Comparison of ENCODE assay signal across 19 cellular contexts in the genomic region with DNA sequence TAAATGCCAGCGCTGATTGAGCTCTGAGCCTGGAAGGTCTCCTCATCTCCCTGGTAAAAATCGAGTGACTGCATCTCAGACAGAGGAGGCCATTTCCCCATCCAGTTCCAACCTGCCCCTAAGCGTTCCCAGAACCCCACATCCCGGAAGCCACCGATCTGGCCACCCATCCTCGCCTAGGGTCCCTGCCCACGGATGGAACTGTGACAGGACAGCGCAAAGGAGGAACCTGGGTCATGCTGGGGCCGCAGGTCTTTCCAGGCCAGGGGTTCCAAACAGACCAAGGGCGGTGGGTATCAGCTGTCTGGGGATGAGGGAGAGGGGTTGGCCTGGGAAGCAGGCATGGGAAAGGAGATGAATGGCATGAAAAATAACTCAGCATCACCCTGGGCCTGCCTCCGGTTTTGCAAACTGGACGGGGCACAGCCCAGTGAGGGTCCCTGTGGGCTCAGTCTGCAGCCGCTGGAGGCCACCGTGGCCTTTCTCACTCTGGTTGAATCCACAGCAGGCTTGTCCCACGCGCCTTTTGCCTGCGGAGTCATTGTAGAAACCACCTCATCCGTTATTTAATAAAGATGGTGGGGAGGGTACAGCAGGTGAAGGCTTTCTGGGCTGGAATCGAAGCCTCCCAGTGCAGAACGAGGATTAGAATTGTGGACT.
"Had no signal": no experiment of that assay in that cellular context is flagged by ENCODE, and none has a peak within 500 bp of the region (broad histone marks: within the 10 kb centered on the region; RNA-seq: fewer than 3 reads in every experiment).

No MANE protein-coding gene starts in this region.

- H3K9me3 ChIP-seq: tibial artery, uterus had no signal

- H3K36me3 Mint-ChIP-seq: activated naive CD4-positive, alpha-beta T cell treated with anti-CD3 and anti-CD28 coated beads, Interleukin-2, amount 50 U/mL, for 24 hours had no signal

- H3K27ac Mint-ChIP-seq: activated naive CD4-positive, alpha-beta T cell treated with anti-CD3 and anti-CD28 coated beads, Interleukin-2, amount 50 U/mL, for 24 hours; nephron had no signal

- H3K27me3 Mint-ChIP-seq: activated naive CD4-positive, alpha-beta T cell treated with anti-CD3 and anti-CD28 coated beads, Interleukin-2, amount 50 U/mL, for 24 hours had no signal

- ATAC-seq: esophagus mucosa, left lobe of liver had no signal

- FAIRE-seq: islet of Langerhans had no signal

- H3K4me3 ChIP-seq: ascending aorta, lung, tibial artery, uterus had no signal

- H3K4me3 Mint-ChIP-seq: activated naive CD4-positive, alpha-beta T cell treated with anti-CD3 and anti-CD28 coated beads, Interleukin-2, amount 50 U/mL, for 24 hours; nephron had no signal

- H3K9me3 Mint-ChIP-seq: activated naive CD4-positive, alpha-beta T cell treated with anti-CD3 and anti-CD28 coated beads, Interleukin-2, amount 50 U/mL, for 24 hours; nephron had no signal

- DNase-seq: activated CD4-positive, alpha-beta T cell treated with anti-CD3 and anti-CD28 coated beads, Interleukin-2, amount 50 U/mL, for 48 hours; activated gamma-delta T cell; effector CD4-positive, alpha-beta T cell; midbrain; stimulated activated CD4-positive, alpha-beta T cell treated with anti-CD3 and anti-CD28 coated beads, Interleukin-12 subunit alpha, Interleukin-12 subunit beta, amount 100 ng/mL, for 4 hours; stimulated activated CD4-positive, alpha-beta T cell treated with anti-CD3 and anti-CD28 coated beads, Interleukin-1b, Interleukin-23, amount 100 ng/mL, for 48 hours; stimulated activated CD8-positive, alpha-beta memory T cell treated with anti-CD3 and anti-CD28 coated beads, Interleukin-4, amount 100 ng/mL, for 48 hours; stimulated activated naive CD4-positive, alpha-beta T cell treated with Interleukin-2 at 50 U/mL for 16 hours; T-helper 2 cell; tibial artery; uterus; WERI-Rb-1 had no signal

- H3K36me3 ChIP-seq: tibial artery, uterus, WERI-Rb-1 had no signal

- H3K4me1 Mint-ChIP-seq: activated naive CD4-positive, alpha-beta T cell treated with anti-CD3 and anti-CD28 coated beads, Interleukin-2, amount 50 U/mL, for 24 hours had no signal

- H3K27ac ChIP-seq: ascending aorta, tibial artery, uterus, WERI-Rb-1 had no signal

- H3K4me1 ChIP-seq: ascending aorta, uterus had no signal

- H3K27me3 ChIP-seq: ascending aorta, tibial artery, uterus had no signal
